Comparison of ENCODE assay signal across 9 cellular contexts in the genomic region with DNA sequence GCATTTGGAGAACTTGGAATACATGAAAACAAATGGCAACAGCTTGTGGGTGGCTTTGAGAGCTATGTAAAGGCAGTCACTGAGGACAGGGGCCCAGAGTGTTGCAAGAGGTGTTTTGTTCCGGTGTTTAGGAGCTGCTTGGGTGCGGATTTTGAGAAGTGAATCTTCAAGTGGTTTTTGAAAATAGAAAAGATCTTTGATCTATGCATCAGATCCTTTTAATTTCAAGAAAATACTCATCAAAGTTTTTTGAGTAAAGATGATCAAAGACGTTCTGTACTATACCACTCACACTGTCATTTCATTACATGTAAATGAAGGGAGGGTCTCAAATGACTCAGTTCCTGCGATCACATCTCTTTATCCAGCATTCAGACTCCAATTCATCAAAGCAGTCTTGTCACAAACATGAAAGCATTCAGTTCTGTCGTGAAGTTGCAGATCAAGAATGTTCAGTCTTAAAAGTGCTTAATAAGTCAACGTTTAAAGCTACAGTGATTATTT.
A peak's percentile ranks its signal among the peaks of the same experiment; 100 is the strongest.
DNase-seq lines count a peak whose midpoint lies in the region; ATAC-seq lines count a peak whose summit lies in the region.
"Had no signal": no experiment of that assay in that cellular context is flagged by ENCODE, and none has a peak within 500 bp of the region (broad histone marks: within the 10 kb centered on the region; RNA-seq: fewer than 3 reads in every experiment).

No MANE protein-coding gene starts in this region.

- ATAC-seq in GM18907 (IDR thresholded peaks at IDR 0.05; ENCODE audit: unreplicated experiment) (peak; percentile 91), HG03025 (IDR thresholded peaks at IDR 0.05; ENCODE audit: low FRiP score, unreplicated experiment) (peak; percentile 55)

- POLR2A ChIA-PET in activated CD4-positive, alpha-beta memory T cell treated with anti-CD3 and anti-CD28 coated beads, Interleukin-2, amount 10 ng/mL, durations not matched to agents 7 days and 5 days (lab: Charles Lee) = interaction anchor here (0.9 to 2.4 kb wide), 5 partner anchors 23 to 113 kb away, joined by 3 to 11 read pairs (median 7); a partner anchor contains a TSS

- H3K4me3 Mint-ChIP-seq in activated CD4-positive, alpha-beta memory T cell treated with anti-CD3 and anti-CD28 coated beads, Interleukin-2, amount 10 ng/mL, durations not matched to agents 7 days and 5 days = no peak overlapping the region
- H3K4me3 Mint-ChIP-seq: memory B cell had no signal

- CTCF ChIA-PET in activated CD4-positive, alpha-beta memory T cell treated with anti-CD3 and anti-CD28 coated beads, Interleukin-2, amount 10 ng/mL, durations not matched to agents 7 days and 5 days (lab: Charles Lee) = interaction anchor here (1.1 to 1.7 kb wide), 2 partner anchors 22 to 112 kb away, joined by 4 to 11 read pairs; a partner anchor contains a TSS

- H3K9me3 Mint-ChIP-seq in activated CD4-positive, alpha-beta memory T cell treated with anti-CD3 and anti-CD28 coated beads, Interleukin-2, amount 10 ng/mL, durations not matched to agents 7 days and 5 days = peaks cover 4% of the 10 kb centered on the region

- in situ Hi-C loops in ACHN (cut with HindIII; ENCODE audit: low pct_ligation_motif_present, low pct_unique_long_range_greater_than_20kb, low sequenced_read_pairs) = no loop called here

- no peaks in the 10 kb centered on the region for H3K27me3 Mint-ChIP-seq in activated CD4-positive, alpha-beta memory T cell treated with anti-CD3 and anti-CD28 coated beads, Interleukin-2, amount 10 ng/mL, durations not matched to agents 7 days and 5 days

- DNase-seq in activated CD4-positive, alpha-beta memory T cell treated with anti-CD3 and anti-CD28 coated beads, Interleukin-2, amount 10 ng/mL, durations not matched to agents 7 days and 5 days = peak; percentile 26
- peak; percentile 9 to 54 (median 52) for DNase-seq in stimulated activated CD4-positive, alpha-beta T cell treated with anti-CD3 and anti-CD28 coated beads, TNF-alpha, amount 100 ng/mL, for 24 hours (ENCODE audit: low read depth in 3 of 3)
- DNase-seq in ACHN (no peak), GF-D8 (lab: John Stamatoyannopoulos, UW) (no peak), 8988T (no peak), SK-N-DZ (ENCODE audit: low spot score) (no peak)

- H3K27ac Mint-ChIP-seq in activated CD4-positive, alpha-beta memory T cell treated with anti-CD3 and anti-CD28 coated beads, Interleukin-2, amount 10 ng/mL, durations not matched to agents 7 days and 5 days = peak overlapping the region; percentile 75

- peaks cover 27% of the 10 kb centered on the region for H3K4me1 Mint-ChIP-seq in activated CD4-positive, alpha-beta memory T cell treated with anti-CD3 and anti-CD28 coated beads, Interleukin-2, amount 10 ng/mL, durations not matched to agents 7 days and 5 days

- peaks cover 3% of the 10 kb centered on the region for H3K36me3 Mint-ChIP-seq in activated CD4-positive, alpha-beta memory T cell treated with anti-CD3 and anti-CD28 coated beads, Interleukin-2, amount 10 ng/mL, durations not matched to agents 7 days and 5 days (ENCODE audit: low read depth)
- H3K36me3 Mint-ChIP-seq: memory B cell had no signal

Comparison
In these comparisons a context has a peak if more than half of its experiments do, and no peak if none do; other contexts are left out.
1. DNase-seq: peak in activated CD4-positive, alpha-beta memory T cell treated with anti-CD3 and anti-CD28 coated beads, Interleukin-2, amount 10 ng/mL, durations not matched to agents 7 days and 5 days (single experiment) and stimulated activated CD4-positive, alpha-beta T cell treated with anti-CD3 and anti-CD28 coated beads, TNF-alpha, amount 100 ng/mL, for 24 hours (3 of 3); none in ACHN (single experiment), GF-D8 (single experiment), 8988T (single experiment) and SK-N-DZ (single experiment).